In the genomic region with DNA sequence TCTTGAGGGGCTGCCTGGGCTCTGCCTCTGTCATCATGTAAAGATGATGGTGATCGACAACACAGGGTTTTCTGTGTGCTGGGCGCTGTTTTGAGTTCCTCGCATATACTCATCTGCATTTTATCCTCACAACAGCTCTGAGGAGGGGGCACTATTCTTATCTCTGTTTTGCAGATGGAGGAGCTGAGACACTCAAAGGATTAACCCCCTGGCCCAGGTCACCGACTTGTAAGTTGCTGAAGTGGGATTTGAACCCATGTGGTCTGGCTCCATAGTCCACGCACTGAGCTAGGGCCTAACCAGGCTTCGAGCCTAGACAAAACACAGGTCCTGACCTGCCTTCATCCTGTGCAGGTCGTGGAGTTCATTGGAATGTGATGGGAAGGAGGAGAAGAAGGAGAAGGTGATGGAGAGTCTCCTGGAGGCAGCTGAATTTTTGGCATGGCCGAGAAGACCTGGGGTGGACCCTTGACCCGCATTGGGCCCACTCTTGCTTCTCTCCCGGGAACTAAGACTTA, we compare ENCODE assay signal across 25 cellular contexts.
"Had no signal": no experiment of that assay in that cellular context is flagged by ENCODE, and none has a peak within 500 bp of the region (broad histone marks: within the 10 kb centered on the region; RNA-seq: fewer than 3 reads in every experiment).

No MANE protein-coding gene starts in this region.

- FAIRE-seq: endometrium, islet of Langerhans, keratinocyte had no signal

- DNase-seq: colonic mucosa; cortex of kidney; effector CD8-positive, alpha-beta T cell; effector memory CD8-positive, alpha-beta T cell; endodermal cell; esophagus squamous epithelium; foreskin fibroblast; foreskin melanocyte; gastrocnemius medialis; glutamatergic neuron; head of caudate nucleus; heart right ventricle; hippocampal formation; left cardiac atrium; left lung; left ventricle myocardium superior; lower lobe of right lung; mesenchymal stem cell; mucosa of descending colon; naive B cell; naive thymus-derived CD8-positive, alpha-beta T cell had no signal

- H3K4me1 ChIP-seq: colonic mucosa, gastrocnemius medialis, left lung, lower lobe of right lung had no signal

- H3K9me3 ChIP-seq: colonic mucosa, esophagus squamous epithelium, gastrocnemius medialis, heart right ventricle, left lung, lower lobe of right lung, mucosa of descending colon had no signal

- H3K4me3 ChIP-seq: colonic mucosa, esophagus squamous epithelium, gastrocnemius medialis, heart right ventricle, left lung, lower lobe of right lung, mucosa of descending colon had no signal

- H3K27ac ChIP-seq: colonic mucosa, epithelial cell of prostate, esophagus squamous epithelium, gastrocnemius medialis, heart right ventricle, left lung, lower lobe of right lung had no signal

- H3K36me3 ChIP-seq: colonic mucosa, esophagus squamous epithelium, gastrocnemius medialis, heart right ventricle, left lung, lower lobe of right lung had no signal

- H3K27me3 ChIP-seq: colonic mucosa had no signal

- ATAC-seq: effector memory CD8-positive, alpha-beta T cell; gastrocnemius medialis; heart right ventricle; left cardiac atrium; left lung; left ventricle myocardium superior; lower lobe of right lung; mucosa of descending colon; naive thymus-derived CD8-positive, alpha-beta T cell had no signal
